ENCODE assay signal across 8 cellular contexts in the genomic region with DNA sequence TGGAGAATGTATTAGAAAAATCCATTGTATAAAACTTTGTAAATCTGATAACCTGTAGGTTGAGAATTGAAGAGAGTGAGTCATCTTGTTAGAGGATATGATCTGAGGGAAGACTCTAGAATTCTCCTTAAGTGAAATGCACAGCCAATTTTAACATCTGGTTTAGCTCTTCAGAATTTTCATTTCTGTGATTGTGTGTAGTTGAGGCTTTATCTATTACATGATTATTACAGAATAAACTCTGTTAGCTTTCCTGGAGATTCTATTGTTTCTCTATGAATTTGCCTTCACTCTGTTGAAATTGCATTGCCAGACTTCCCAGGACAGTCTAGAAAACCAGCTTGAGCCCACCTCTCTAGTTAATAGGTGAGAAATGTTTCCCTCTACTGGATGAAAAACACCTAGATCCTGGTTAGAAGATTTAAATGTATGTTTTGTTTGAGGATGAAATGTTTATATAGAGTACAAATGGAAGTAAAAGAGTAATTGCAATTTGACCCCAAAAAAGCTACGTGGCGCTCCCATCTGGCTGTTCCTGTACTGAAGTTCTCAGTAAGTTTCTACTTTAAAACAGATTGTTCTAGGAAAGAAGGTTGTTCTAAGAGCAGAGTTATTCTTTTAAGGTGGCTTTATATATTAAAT. TPM values are rescaled to one million over a fixed set of nuclear protein-coding genes. Genes with fewer than 3 reads are reported as not detected.
DNase-seq lines count a peak whose midpoint lies in the region; ATAC-seq and TF ChIP-seq lines count a peak whose summit lies in the region.

No MANE protein-coding gene starts in this region.

- peak; percentile 30 to 48 (median 40) for TF ChIP-seq CTCF in esophagus muscularis mucosa (IDR thresholded peaks at IDR 0.05)

- H3K36me3 ChIP-seq in esophagus muscularis mucosa, result peaks cover 0 to 4% (median 0%) of the 10 kb centered on the region in 4 donors

- peak overlapping the region; percentile 65 to 98 (median 80) for H3K4me3 ChIP-seq in esophagus muscularis mucosa

- peaks cover 15 to 76% (median 73%) of the 10 kb centered on the region in 4 donors for H3K4me1 ChIP-seq in esophagus muscularis mucosa

- no peaks in the 10 kb centered on the region for H3K27me3 ChIP-seq in esophagus muscularis mucosa

- DNase-seq in AML-193 (lab: John Stamatoyannopoulos, UW) (peak; percentile 11 to 15), H4 (ENCODE audit: low spot score) (peak; percentile 53), SK-N-DZ (ENCODE audit: low spot score) (peak; percentile 45), esophagus muscularis mucosa (ENCODE audit: extremely low spot score) (no peak), retina (peak; percentile 28), GM19240 (ENCODE audit: insufficient read length, low spot score) (no peak)
- no peak for DNase-seq in stimulated activated CD4-positive, alpha-beta T cell treated with anti-CD3 and anti-CD28 coated beads, Interleukin-4, amount 100 ng/mL, for 4 hours

- 36% methylated on average over 2 of the region's 2 CpGs for WGBS in esophagus muscularis mucosa

- no peak for TF ChIP-seq POLR2A in esophagus muscularis mucosa (IDR thresholded peaks at IDR 0.05; ENCODE audit: low read depth)

- peak overlapping the region; percentile 93 to 99 (median 96) for H3K27ac ChIP-seq in esophagus muscularis mucosa (replicated peaks in 1 of 4)

- no peaks in the 10 kb centered on the region for H3K9me3 ChIP-seq in esophagus muscularis mucosa

- TF ChIP-seq EP300 in esophagus muscularis mucosa (IDR thresholded peaks at IDR 0.05), result no peak

- intact Hi-C loops in esophagus muscularis mucosa (cut with DNase I), result loop anchor here (10.0 kb wide), 1 partner anchor 256 kb away; no protein-coding TSS in a partner anchor

- ATAC-seq in HG03378 (IDR thresholded peaks at IDR 0.05; ENCODE audit: unreplicated experiment), result no peak

RNA-seq across cellular contexts. Expression of a gene that starts 2.9 kb away (rescaled TPM):
- 22.9 and 24.6 TPM in 2 replicates for total RNA-seq in H4 (2014; rRNA removed; shearing (Covaris generic))
- 22.7 and 23.1 TPM in 2 replicates for polyA plus RNA-seq in SK-N-DZ (2014; cell fraction: cytosol; rRNA removed)
- polyA plus RNA-seq in SK-N-DZ (2014; cell fraction: nucleus; rRNA removed), result 7.5 and 8.7 TPM in 2 replicates
- 100 to 1,000 TPM in 3 of 4 donors, 10 to 100 TPM in 1; 93.0 to 238 (median 112) TPM for total RNA-seq in esophagus muscularis mucosa

Comparison
In these comparisons a context has a peak if more than half of its experiments do, and no peak if none do; other contexts are left out.
1. DNase-seq: peak in AML-193 (2 of 2), H4 (single experiment), SK-N-DZ (single experiment) and retina (single experiment); none in esophagus muscularis mucosa (single experiment), GM19240 (single experiment) and stimulated activated CD4-positive, alpha-beta T cell treated with anti-CD3 and anti-CD28 coated beads, Interleukin-4, amount 100 ng/mL, for 4 hours (0 of 2).